ENCODE assay signal across 19 cellular contexts in the genomic region with DNA sequence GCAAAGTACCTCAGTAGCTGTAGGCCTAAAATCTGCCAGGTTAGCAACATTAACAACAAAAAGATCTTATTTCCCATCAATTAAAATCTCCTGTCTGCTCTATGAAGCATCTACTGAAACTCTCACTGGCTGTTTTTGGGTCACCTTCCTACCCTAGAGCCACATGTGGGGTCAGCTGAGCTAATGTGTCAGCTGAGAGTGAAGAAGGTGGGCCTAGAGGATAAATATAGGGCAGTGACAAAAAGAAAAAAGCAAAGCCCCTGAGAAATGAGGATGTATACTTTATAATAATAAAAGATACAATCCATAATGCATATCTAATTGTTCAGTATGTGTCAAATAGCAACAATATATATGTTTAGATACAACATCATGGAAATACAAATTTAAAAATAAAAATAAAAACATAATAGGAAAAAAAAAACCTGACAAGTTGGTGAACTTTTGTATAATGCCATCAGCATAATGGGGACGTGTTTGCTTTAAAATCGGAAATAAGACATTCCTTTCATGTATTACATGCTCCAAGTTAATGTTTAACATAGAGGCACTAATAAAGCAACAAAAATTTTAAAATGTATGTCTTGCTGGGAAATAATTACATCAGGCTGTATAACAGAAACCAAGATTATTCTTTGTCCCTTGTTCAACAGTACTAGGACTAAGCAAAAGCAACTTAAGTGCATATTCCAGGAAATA.
DNase-seq lines count a peak whose midpoint lies in the region; ATAC-seq, FAIRE-seq and TF ChIP-seq lines count a peak whose summit lies in the region.
"Had no signal": no experiment of that assay in that cellular context is flagged by ENCODE, and none has a peak within 500 bp of the region (broad histone marks: within the 10 kb centered on the region; RNA-seq: fewer than 3 reads in every experiment).

No MANE protein-coding gene starts in this region.

- no peaks in the 10 kb centered on the region for H4K20me1 ChIP-seq in K562 (replicated peaks; ENCODE audit: control insufficient read depth, insufficient read depth, low read length)

- no peaks in the 10 kb centered on the region for H3K79me2 ChIP-seq in K562 (ENCODE audit: control insufficient read depth, insufficient read depth, low read length)

- no peaks in the 10 kb centered on the region for H3K4me1 ChIP-seq in CD8-positive, alpha-beta memory T cell (ENCODE audit: insufficient read depth, low read length)
- peaks cover 0 to 8% of the 10 kb centered on the region in 2 experiments; a peak in 2 of 5 replicates for H3K4me1 ChIP-seq in K562 (replicated peaks in 1 of 2; ENCODE audit: control insufficient read depth in 2 of 2, insufficient read depth in 2 of 2, low read length in 2 of 2)
- H3K4me1 ChIP-seq: A549 had no signal

- CTCF ChIA-PET in CD8-positive, alpha-beta memory T cell (lab: Charles Lee), result no interaction called here
- CTCF ChIA-PET in K562 (lab: Yijun Ruan, JAX; ENCODE audit: low intra/inter-chr PET ratio), result no interaction called here

- peak overlapping the region; percentile 13 for H3K27ac ChIP-seq in CD8-positive, alpha-beta memory T cell (ENCODE audit: low read depth, low read length)
- H3K27ac ChIP-seq in K562 (ENCODE audit: extremely low read depth, low read depth, low read length), result peak overlapping the region; percentile 52
- H3K27ac ChIP-seq: A549, C4-2B had no signal

- no peak; the same call in 1 of the 2 replicates for TF ChIP-seq EP300 in K562 (IDR thresholded peaks at IDR 0.05; ENCODE audit: low read length)

- no peak for DNase-seq in CD8-positive, alpha-beta memory T cell
- peak in 2 of 4 experiments; percentile 36 to 52 for DNase-seq in K562 (ENCODE audit: extremely low read depth in 1 of 4, low spot score in 3 of 4)
- peak; percentile 7 for DNase-seq in left kidney (ENCODE audit: low read depth, low spot score)
- no peak for DNase-seq in osteocyte (ENCODE audit: extremely low spot score, unreplicated experiment)
- no peak for DNase-seq in NCI-H2196 treated with DMSO at 0.1 percent for 48 hours (lab: John Stamatoyannopoulos, UW; ENCODE audit: unreplicated experiment)
- no peak for DNase-seq in activated CD4-positive, alpha-beta T cell treated with anti-CD3 and anti-CD28 coated beads, Interleukin-2, amount 50 U/mL, for 4 hours
- DNase-seq: Calu3, DMS79 treated with DMSO at 0.1 percent for 48 hours, GDM1, GOT3, MG63, NCI-H1105, NCI-H1694 treated with DMSO at 0.1 percent for 48 hours, NCI-H69, PC-3 had no signal

- ATAC-seq in K562 (peak; percentile 61), HG02763 (IDR thresholded peaks at IDR 0.05; ENCODE audit: unreplicated experiment) (no peak), GM21367 (IDR thresholded peaks at IDR 0.05; ENCODE audit: unreplicated experiment) (no peak)
- ATAC-seq: A549, PC-3 had no signal

- H3K9me3 Mint-ChIP-seq in CD8-positive, alpha-beta memory T cell, result peaks cover 0 to 9% (median 0%) of the 10 kb centered on the region in 5 donors
- H3K9me3 Mint-ChIP-seq in osteocyte (ENCODE audit: unreplicated experiment), result no peaks in the 10 kb centered on the region

- H3K27me3 Mint-ChIP-seq in CD8-positive, alpha-beta memory T cell, result no peaks in the 10 kb centered on the region
- H3K27me3 Mint-ChIP-seq in osteocyte (ENCODE audit: unreplicated experiment), result no peaks in the 10 kb centered on the region

- H3K9ac ChIP-seq in K562 (ENCODE audit: insufficient read depth in 1 of 2, low read depth in 2 of 2, low read length in 2 of 2), result peak overlapping the region in 1 of 2 experiments; percentile 31; a peak in 2 of 4 replicates

- in situ Hi-C loops in K562 (cut with MboI), result no loop called here

- POLR2A ChIA-PET in CD8-positive, alpha-beta memory T cell (lab: Charles Lee), result no interaction called here
- POLR2A ChIA-PET in K562 (lab: Yijun Ruan, JAX), result interaction anchor here (0.8 to 1.9 kb wide), 6 partner anchors 9 to 47 kb away, joined by 3 to 5 read pairs (median 4); no protein-coding TSS in a partner anchor

- no peaks in the 10 kb centered on the region for H3K27me3 ChIP-seq in CD8-positive, alpha-beta memory T cell (ENCODE audit: insufficient read depth, low read length, poor library complexity, severe bottlenecking)
- H3K27me3 ChIP-seq in K562 (ENCODE audit: control insufficient read depth in 2 of 2, insufficient read depth in 2 of 2, low read length in 2 of 2), result no peaks in the 10 kb centered on the region
- H3K27me3 ChIP-seq: MG63 had no signal

- TF ChIP-seq CTCF in K562 (IDR thresholded peaks at IDR 0.05 in 2 of 3, conservative IDR thresholded peaks at IDR 0.05 in 1 of 3; ENCODE audit: insufficient read depth in 2 of 3, low read depth in 1 of 3, low read length in 3 of 3) (no peak), osteocyte (IDR thresholded peaks at IDR 0.05) (no peak)

- 3% methylated on average over 2 of the region's 2 CpGs for WGBS in K562 (ENCODE audit: insufficient coverage, low coverage, missing lambda C conversion rate)

- no peaks in the 10 kb centered on the region for H3K36me3 Mint-ChIP-seq in CD8-positive, alpha-beta memory T cell
- no peaks in the 10 kb centered on the region for H3K36me3 Mint-ChIP-seq in osteocyte (ENCODE audit: unreplicated experiment)

- FAIRE-seq in K562 (lab: Jason Lieb, UNC), result no peak
- FAIRE-seq: A549 had no signal

- H3K9me1 ChIP-seq in K562 (ENCODE audit: control insufficient read depth, insufficient read depth, low read length), result no peaks in the 10 kb centered on the region

- peak overlapping the region; percentile 8 for H3K4me2 ChIP-seq in K562 (ENCODE audit: insufficient read depth, low read length)
- H3K4me2 ChIP-seq: A549 had no signal

- H3K4me3 ChIP-seq in CD8-positive, alpha-beta memory T cell (ENCODE audit: low read length), result no peak overlapping the region
- no peak overlapping the region for H3K4me3 ChIP-seq in K562
- H3K4me3 ChIP-seq: A549, MG63 had no signal

- no TSS peak for BruUV-seq in K562 (replicated peaks; lab: Mats Ljungman, UMichigan)

- no peaks in the 10 kb centered on the region for H3K4me1 Mint-ChIP-seq in CD8-positive, alpha-beta memory T cell
- peaks cover 19% of the 10 kb centered on the region for H3K4me1 Mint-ChIP-seq in osteocyte (ENCODE audit: unreplicated experiment)

- intact Hi-C loops in K562 (cut with micrococcal nuclease), result loop anchor here (2.0 kb wide), 1 partner anchor 193 kb away; a partner anchor contains a TSS

- peak overlapping the region; percentile 49 for H2AFZ ChIP-seq in K562 (ENCODE audit: low read depth, low read length)

- no peak overlapping the region for H3K27ac Mint-ChIP-seq in CD8-positive, alpha-beta memory T cell
- H3K27ac Mint-ChIP-seq in osteocyte (ENCODE audit: unreplicated experiment), result peak overlapping the region; percentile 35

- H3K9me3 ChIP-seq in CD8-positive, alpha-beta memory T cell (ENCODE audit: low read length), result no peaks in the 10 kb centered on the region
- peaks cover 1% of the 10 kb centered on the region; the same call in 1 of the 2 replicates for H3K9me3 ChIP-seq in K562 (replicated peaks; ENCODE audit: control insufficient read depth, insufficient read depth, low read depth, low read length)
- H3K9me3 ChIP-seq: A549, MG63 had no signal

- H3K4me3 Mint-ChIP-seq in CD8-positive, alpha-beta memory T cell, result no peak overlapping the region
- no peak overlapping the region for H3K4me3 Mint-ChIP-seq in osteocyte (ENCODE audit: unreplicated experiment)

- H3K36me3 ChIP-seq in CD8-positive, alpha-beta memory T cell (ENCODE audit: insufficient read depth, low read length), result no peaks in the 10 kb centered on the region
- no peaks in the 10 kb centered on the region for H3K36me3 ChIP-seq in K562 (ENCODE audit: control insufficient read depth, insufficient read depth, low read length)
- H3K36me3 ChIP-seq: MG63 had no signal

- TF ChIP-seq POLR2A in K562 (conservative IDR thresholded peaks at IDR 0.05), result no peak

- no peak for TF ChIP-seq RAD21 in K562 (CRISPR knock-in tag; conservative IDR thresholded peaks at IDR 0.05 in 1 of 2, IDR thresholded peaks at IDR 0.05 in 1 of 2)

TF ChIP-seq in K562, 482 proteins besides CTCF, POLR2A, EP300 and RAD21 (continues in another document):
- TF ChIP-seq, protein P1, sequence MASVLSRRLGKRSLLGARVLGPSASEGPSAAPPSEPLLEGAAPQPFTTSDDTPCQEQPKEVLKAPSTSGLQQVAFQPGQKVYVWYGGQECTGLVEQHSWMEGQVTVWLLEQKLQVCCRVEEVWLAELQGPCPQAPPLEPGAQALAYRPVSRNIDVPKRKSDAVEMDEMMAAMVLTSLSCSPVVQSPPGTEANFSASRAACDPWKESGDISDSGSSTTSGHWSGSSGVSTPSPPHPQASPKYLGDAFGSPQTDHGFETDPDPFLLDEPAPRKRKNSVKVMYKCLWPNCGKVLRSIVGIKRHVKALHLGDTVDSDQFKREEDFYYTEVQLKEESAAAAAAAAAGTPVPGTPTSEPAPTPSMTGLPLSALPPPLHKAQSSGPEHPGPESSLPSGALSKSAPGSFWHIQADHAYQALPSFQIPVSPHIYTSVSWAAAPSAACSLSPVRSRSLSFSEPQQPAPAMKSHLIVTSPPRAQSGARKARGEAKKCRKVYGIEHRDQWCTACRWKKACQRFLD (CRISPR knock-in tag; IDR thresholded peaks at IDR 0.05), result 0 out of 2 replicates have a peak, but pooled peaks have one; percentile 15
- TF ChIP-seq, protein P2, sequence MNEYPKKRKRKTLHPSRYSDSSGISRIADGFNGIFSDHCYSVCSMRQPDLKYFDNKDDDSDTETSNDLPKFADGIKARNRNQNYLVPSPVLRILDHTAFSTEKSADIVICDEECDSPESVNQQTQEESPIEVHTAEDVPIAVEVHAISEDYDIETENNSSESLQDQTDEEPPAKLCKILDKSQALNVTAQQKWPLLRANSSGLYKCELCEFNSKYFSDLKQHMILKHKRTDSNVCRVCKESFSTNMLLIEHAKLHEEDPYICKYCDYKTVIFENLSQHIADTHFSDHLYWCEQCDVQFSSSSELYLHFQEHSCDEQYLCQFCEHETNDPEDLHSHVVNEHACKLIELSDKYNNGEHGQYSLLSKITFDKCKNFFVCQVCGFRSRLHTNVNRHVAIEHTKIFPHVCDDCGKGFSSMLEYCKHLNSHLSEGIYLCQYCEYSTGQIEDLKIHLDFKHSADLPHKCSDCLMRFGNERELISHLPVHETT (CRISPR knock-in tag; conservative IDR thresholded peaks at IDR 0.05 in 1 of 2, IDR thresholded peaks at IDR 0.05 in 1 of 2), result 0 out of 4 replicates have a peak, but pooled peaks of 1 of the 2 experiments have one; percentile 22
- TF ChIP-seq ZKSCAN3 (CRISPR knock-in tag; IDR thresholded peaks at IDR 0.05) (no peak), MECOM (CRISPR knock-in tag; IDR thresholded peaks at IDR 0.05) (0 out of 2 replicates have a peak, but pooled peaks have one; percentile 3), RFX5 (IDR thresholded peaks at IDR 0.05; ENCODE audit: low read depth, low read length) (0 out of 2 replicates have a peak, but pooled peaks have one; percentile 39), TFAM (CRISPR knock-in tag; conservative IDR thresholded peaks at IDR 0.05) (0 out of 2 replicates have a peak, but pooled peaks have one; percentile 56), ZNF175 (CRISPR knock-in tag; IDR thresholded peaks at IDR 0.05; ENCODE audit: low read depth) (0 out of 2 replicates have a peak, but pooled peaks have one; percentile 31), TBL1XR1 (IDR thresholded peaks at IDR 0.05; ENCODE audit: low read length in 2 of 2) (peak in 1 of 2 experiments; percentile 48; a peak in 2 of 4 replicates), HMG20B (CRISPR knock-in tag; IDR thresholded peaks at IDR 0.05) (0 out of 2 replicates have a peak, but pooled peaks have one; percentile 56), POLR2H (tag; IDR thresholded peaks at IDR 0.05; ENCODE audit: low read depth) (peak; percentile 42)
